In genomic region chr13:72144625-72145024, GRCh38 we compare ENCODE assay signal across 14 cellular contexts.
DNase-seq lines count a peak whose midpoint lies in the region; ATAC-seq and TF ChIP-seq lines count a peak whose summit lies in the region.
"Had no signal": no experiment of that assay in that cellular context is flagged by ENCODE, and none has a peak within 500 bp of the region (broad histone marks: within the 10 kb centered on the region; RNA-seq: fewer than 3 reads in every experiment).

No MANE protein-coding gene starts in this region.

- H4K91ac ChIP-seq in trophoblast cell (ENCODE audit: low read depth, low read length) = no peak overlapping the region

- no TSS peak for BruUV-seq in PC-3 (replicated peaks; lab: Mats Ljungman, UMichigan)

- no peaks in the 10 kb centered on the region for H4K20me1 ChIP-seq in PC-3 (ENCODE audit: low read length)

- CTCF ChIA-PET in PC-3 (lab: Charles Lee) = no interaction called here

- H3K79me1 ChIP-seq in trophoblast cell (ENCODE audit: low read length) = peaks cover 6% of the 10 kb centered on the region

- in situ Hi-C loops in brain microvascular endothelial cell (cut with HindIII; ENCODE audit: low pct_ligation_motif_present, low sequenced_read_pairs) (no loop called here), G401 (cut with HindIII; ENCODE audit: low sequenced_read_pairs) (no loop called here)

- no peaks in the 10 kb centered on the region for H3K9me2 ChIP-seq in PC-3 (replicated peaks; ENCODE audit: low read length)

- no peak overlapping the region for H3K4ac ChIP-seq in trophoblast cell (ENCODE audit: low read depth, low read length)

- H3K14ac ChIP-seq in trophoblast cell (ENCODE audit: low read length) = no peak overlapping the region

- no peak overlapping the region for H2AK5ac ChIP-seq in trophoblast cell (ENCODE audit: low read length)

- H3K4me3 ChIP-seq in PC-3 (ENCODE audit: low read length) = no peak overlapping the region
- H3K4me3 ChIP-seq in brain microvascular endothelial cell (ENCODE audit: low read depth, low read length) = no peak overlapping the region
- H3K4me3 ChIP-seq in trophoblast cell (ENCODE audit: low read depth, low read length) = no peak overlapping the region
- H3K4me3 ChIP-seq in lower leg skin (ENCODE audit: low read depth, poor library complexity, severe bottlenecking) = no peak overlapping the region
- H3K4me3 ChIP-seq: A549, HAP-1 had no signal

- TF ChIP-seq CTCF in PC-3 (conservative IDR thresholded peaks at IDR 0.05; ENCODE audit: low read depth, low read length) (no peak), brain microvascular endothelial cell (IDR thresholded peaks at IDR 0.05; ENCODE audit: low read depth, low read length, missing control alignments) (no peak), foreskin keratinocyte (conservative IDR thresholded peaks at IDR 0.05) (no peak), lower leg skin (IDR thresholded peaks at IDR 0.05) (no peak)

- H3K79me2 ChIP-seq in PC-3 (ENCODE audit: low read length) (no peaks in the 10 kb centered on the region), trophoblast cell (ENCODE audit: control insufficient read depth, insufficient read depth, low read length, poor library complexity) (no peaks in the 10 kb centered on the region)

- intact Hi-C loops in PC-3 (cut with micrococcal nuclease) = no loop called here
- intact Hi-C loops in lower leg skin (cut with DNase I; ENCODE audit: low total_unique reads) = no loop called here

- no peak overlapping the region for H2BK5ac ChIP-seq in trophoblast cell (ENCODE audit: low read depth, low read length, poor library complexity)

- no peak overlapping the region for H4K8ac ChIP-seq in trophoblast cell (ENCODE audit: low read depth, low read length)

- no peaks in the 10 kb centered on the region for H3F3A ChIP-seq in PC-3 (ENCODE audit: low read length, unreplicated experiment)

- H3K36me3 ChIP-seq in PC-3 (ENCODE audit: low read depth, low read length) (no peaks in the 10 kb centered on the region), brain microvascular endothelial cell (replicated peaks) (no peaks in the 10 kb centered on the region), trophoblast cell (ENCODE audit: control insufficient read depth in 1 of 2, insufficient read depth in 2 of 2, low read length in 2 of 2) (no peaks in the 10 kb centered on the region)
- H3K36me3 ChIP-seq: BE2C, HAP-1 had no signal

- DNase-seq in PC-3 = peak; percentile 12
- no peak for DNase-seq in brain microvascular endothelial cell
- DNase-seq in foreskin keratinocyte = peak in 1 of 2 donors; percentile 69
- DNase-seq in trophoblast cell = peak in 1 of 2 donors; percentile 66
- DNase-seq in lower leg skin (ENCODE audit: low spot score in 2 of 2) = no peak
- DNase-seq in G401 (ENCODE audit: low spot score) = no peak
- DNase-seq: BE2C; CD4-positive, alpha-beta memory T cell; DMS79 treated with DMSO at 0.1 percent for 48 hours had no signal

- POLR2A ChIA-PET in PC-3 (lab: Charles Lee; ENCODE audit: unreplicated experiment) = no interaction called here

- TF ChIP-seq POLR2A in lower leg skin (IDR thresholded peaks at IDR 0.05) = no peak

- H2BK120ac ChIP-seq in trophoblast cell (ENCODE audit: insufficient read depth, low read length, poor library complexity) = no peak overlapping the region

- H3K4me1 ChIP-seq in PC-3 (ENCODE audit: insufficient read depth, low read length) = no peaks in the 10 kb centered on the region
- H3K4me1 ChIP-seq in foreskin keratinocyte = no peaks in the 10 kb centered on the region
- H3K4me1 ChIP-seq in trophoblast cell (ENCODE audit: control insufficient read depth in 1 of 2, insufficient read depth in 2 of 2, low read length in 2 of 2) = peaks cover 0 to 7% of the 10 kb centered on the region in 2 experiments
- H3K4me1 ChIP-seq: A549 had no signal

- H2AFZ ChIP-seq in PC-3 (ENCODE audit: low read length) (no peak overlapping the region), trophoblast cell (ENCODE audit: insufficient read depth, low read length, poor library complexity) (no peak overlapping the region)

- H3K18ac ChIP-seq in trophoblast cell (ENCODE audit: low read length) = no peak overlapping the region

- H3K4me2 ChIP-seq in PC-3 (ENCODE audit: low read length) (no peak overlapping the region), trophoblast cell (ENCODE audit: low read length) (no peak overlapping the region)
- H3K4me2 ChIP-seq: A549 had no signal

- H3K27me3 ChIP-seq in PC-3 (ENCODE audit: low read length) (no peaks in the 10 kb centered on the region), brain microvascular endothelial cell (replicated peaks) (no peaks in the 10 kb centered on the region), foreskin keratinocyte (no peaks in the 10 kb centered on the region), trophoblast cell (ENCODE audit: insufficient read depth, low read length) (no peaks in the 10 kb centered on the region)
- H3K27me3 ChIP-seq: BE2C had no signal

- H3K9me3 ChIP-seq in PC-3 (ENCODE audit: low read length) = no peaks in the 10 kb centered on the region
- no peaks in the 10 kb centered on the region for H3K9me3 ChIP-seq in trophoblast cell (ENCODE audit: insufficient read depth, low read depth, low read length)
- H3K9me3 ChIP-seq: A549, BE2C, HAP-1 had no signal

- no peak overlapping the region for H3K23ac ChIP-seq in trophoblast cell (ENCODE audit: low read length)

- no peak overlapping the region for H2BK12ac ChIP-seq in trophoblast cell (ENCODE audit: low read length)

- ATAC-seq in PC-3 (no peak), foreskin keratinocyte (peak; percentile 24), GM18868 (IDR thresholded peaks at IDR 0.05; ENCODE audit: unreplicated experiment) (no peak)
- ATAC-seq: A549, HepG2 had no signal

- H3K9ac ChIP-seq in PC-3 (ENCODE audit: low read length) (no peak overlapping the region), trophoblast cell (ENCODE audit: low read length) (no peak overlapping the region)

- H4K12ac ChIP-seq in trophoblast cell (ENCODE audit: low read depth, low read length) = no peak overlapping the region

- H3K27ac ChIP-seq in PC-3 (ENCODE audit: low read length) = no peak overlapping the region
- peak overlapping the region; percentile 61 for H3K27ac ChIP-seq in brain microvascular endothelial cell
- H3K27ac ChIP-seq in foreskin keratinocyte = no peak overlapping the region
- peak overlapping the region; percentile 20 for H3K27ac ChIP-seq in trophoblast cell (ENCODE audit: low read depth, low read length)
- H3K27ac ChIP-seq: A549, C4-2B had no signal

Comparison
In these comparisons a context has a peak if more than half of its experiments do, and no peak if none do; other contexts are left out.
1. H3K27ac ChIP-seq: peak in brain microvascular endothelial cell (single experiment) and trophoblast cell (single experiment); none in PC-3 (single experiment) and foreskin keratinocyte (single experiment).